8 cellular contexts compared by ENCODE assay signal in the genomic region with DNA sequence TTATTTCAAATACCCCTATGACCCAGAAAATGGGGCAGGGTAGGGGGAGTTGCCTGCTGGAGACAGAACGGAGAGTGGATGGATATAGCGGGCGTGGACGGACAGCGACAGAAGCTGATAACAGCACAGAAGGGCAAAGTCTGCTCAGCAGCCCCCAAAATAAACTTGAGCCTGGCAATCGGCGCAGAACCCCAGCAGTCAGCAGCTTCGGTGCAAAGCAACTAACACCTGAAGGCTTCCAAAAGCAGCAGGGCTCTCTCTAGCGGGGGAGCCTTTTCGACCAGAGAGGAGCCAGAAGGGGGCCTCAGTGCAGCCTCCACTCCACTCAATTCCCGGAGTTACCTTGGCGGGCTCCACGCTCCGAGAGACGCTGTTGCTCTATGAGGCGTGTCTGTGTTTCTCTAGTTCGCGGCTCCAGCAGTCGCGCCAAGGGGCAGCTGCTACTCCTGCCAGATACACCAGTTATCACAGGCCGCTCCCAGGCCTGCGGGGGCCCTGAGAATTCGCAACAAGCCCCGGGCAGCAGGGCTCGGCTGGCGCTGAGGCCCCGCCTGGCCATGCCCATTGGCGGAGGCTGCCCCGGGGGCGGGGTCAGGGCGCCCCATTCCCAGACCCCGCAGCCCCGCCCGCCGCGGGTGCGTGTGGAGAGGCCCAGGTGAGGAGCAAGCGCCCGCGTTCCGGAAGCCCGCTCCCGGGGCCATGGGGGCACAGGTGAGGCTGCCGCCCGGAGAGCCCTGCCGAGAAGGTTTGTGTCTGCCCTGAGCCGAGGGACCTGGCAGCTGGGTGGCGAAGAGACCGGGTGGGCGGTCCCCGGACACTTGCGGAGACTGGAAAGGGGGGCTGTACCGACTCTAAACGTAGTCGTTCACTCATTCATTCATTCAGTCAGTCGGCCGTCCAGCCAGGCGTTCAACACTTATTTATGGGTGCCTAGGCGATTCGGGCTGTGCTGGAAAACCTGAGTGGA. TPM values are rescaled to one million over a fixed set of nuclear protein-coding genes. Genes with fewer than 3 reads are reported as not detected.
DNase-seq lines count a peak whose midpoint lies in the region; ATAC-seq, FAIRE-seq and TF ChIP-seq lines count a peak whose summit lies in the region.

A gene (minus strand): TSS at position 541 of the 967 bp plus-strand sequence. CDS start 63,992 bp downstream, outside the sequence.
A gene (plus strand): TSS at position 632 of the 967 bp plus-strand sequence. CDS start 68 bp downstream, at position 700.

- H4K8ac ChIP-seq in H1 (ENCODE audit: extremely low read depth, insufficient read depth, low read length): no peak within 1 kb of the TSS; the same call in 1 of the 2 replicates
- no peak within 1 kb of the TSS for H4K8ac ChIP-seq in mesendoderm (ENCODE audit: low read depth, low read length)

- ATAC-seq in GM19438 (IDR thresholded peaks at IDR 0.05; ENCODE audit: low read depth, unreplicated experiment) (peak; percentile 95), HG03520 (IDR thresholded peaks at IDR 0.05; ENCODE audit: unreplicated experiment) (peak; percentile 82)

- H3K9ac ChIP-seq in H1 (replicated peaks in 1 of 4; ENCODE audit: extremely low read depth in 1 of 4, low read depth in 3 of 4, low read length in 3 of 4): peak within 1 kb of the TSS in 3 of 4 experiments; percentile 42 to 63 (median 43); a peak in 6 of 7 replicates
- H3K9ac ChIP-seq in mesendoderm (ENCODE audit: low read length): peak within 1 kb of the TSS; percentile 68

- H2AK5ac ChIP-seq in H1 (ENCODE audit: low read depth, low read length): no peak within 1 kb of the TSS
- no peak within 1 kb of the TSS for H2AK5ac ChIP-seq in mesendoderm (ENCODE audit: low read length)

- 0 out of 3 replicates have a peak, but pooled peaks of 1 of the 2 experiments have one; percentile 34 for TF ChIP-seq EP300 in H1 (IDR thresholded peaks at IDR 0.05; ENCODE audit: borderline replicate concordance in 1 of 2, low read depth in 2 of 2, low read length in 2 of 2)

- 2% methylated on average over 55 of the region's 60 CpGs; no CpG with 5 or more reads in 1 of the 2 experiments for WGBS in H1 (ENCODE audit: extremely low coverage in 1 of 2, insufficient coverage in 1 of 2, insufficient read length in 1 of 2, insufficient replicate concordance in 2 of 2, low coverage in 1 of 2, low lambda C conversion rate in 2 of 2, missing lambda C conversion rate in 1 of 2), 2 experiments
- no CpG with 5 or more reads among the region's 60 CpGs for WGBS in mesendoderm (ENCODE audit: extremely low coverage, insufficient coverage, low lambda C conversion rate)

- H3K4me2 ChIP-seq in H1 (ENCODE audit: insufficient read depth in 1 of 2, low read depth in 2 of 2, low read length in 2 of 2) (peak within 1 kb of the TSS; percentile 73 to 100), mesendoderm (ENCODE audit: low read length) (peak within 1 kb of the TSS; percentile 99)

- H3K36me3 ChIP-seq in H1 (ENCODE audit: control insufficient read depth in 2 of 4, insufficient read depth in 4 of 4, low read length in 3 of 4): no peaks in the 10 kb centered on the region
- H3K36me3 ChIP-seq in mesendoderm (ENCODE audit: control insufficient read depth, insufficient read depth, low read length): no peaks in the 10 kb centered on the region

- peak; percentile 77 for DNase-seq in CD1c-positive myeloid dendritic cell (ENCODE audit: extremely low spot score)
- DNase-seq in NCI-H774 (lab: John Stamatoyannopoulos, UW): peak; percentile 91
- peak; percentile 34 to 53 for DNase-seq in activated CD8-positive, alpha-beta memory T cell treated with anti-CD3 and anti-CD28 coated beads for 1 hour (ENCODE audit: extremely low read depth in 1 of 2, low read depth in 1 of 2)
- DNase-seq in H1 (ENCODE audit: low read depth in 1 of 2, low spot score in 2 of 2): peak; percentile 61 to 93
- DNase-seq in mesendoderm: peak; percentile 92
- peak; percentile 63 for DNase-seq in stimulated activated CD8-positive, alpha-beta memory T cell treated with anti-CD3 and anti-CD28 coated beads, Interleukin-12 subunit alpha, Interleukin-12 subunit beta, amount 100 ng/mL, for 4 hours (ENCODE audit: low read depth)

- H4K91ac ChIP-seq in H1 (replicated peaks; ENCODE audit: insufficient read length, low read length): no peak within 1 kb of the TSS

- TF ChIP-seq CTCF in H1 (IDR thresholded peaks at IDR 0.05; ENCODE audit: control extremely low read depth in 1 of 3, insufficient read depth in 1 of 3, low read depth in 1 of 3, low read length in 3 of 3): peak; percentile 14 to 46 (median 37)

- H3K9me3 ChIP-seq in H1 (ENCODE audit: insufficient read depth in 2 of 2, low read depth in 1 of 2, low read length in 1 of 2): 0 out of 4 replicates have a peak, but pooled peaks cover 0 to 1% of the 10 kb centered on the region in 2 experiments

- H3K27ac ChIP-seq in H1 (ENCODE audit: low read depth, low read length): no peak within 1 kb of the TSS
- H3K27ac ChIP-seq in mesendoderm (ENCODE audit: low read depth, low read length): no peak within 1 kb of the TSS

- H4K5ac ChIP-seq in H1 (ENCODE audit: insufficient read length, low read depth, low read length) (peak within 1 kb of the TSS; percentile 19), mesendoderm (ENCODE audit: low read length) (no peak within 1 kb of the TSS)

- H2AFZ ChIP-seq in H1 (ENCODE audit: low read length): peak within 1 kb of the TSS; percentile 99

- H2BK20ac ChIP-seq in H1 (ENCODE audit: low read length): no peak within 1 kb of the TSS

- H3K18ac ChIP-seq in H1 (ENCODE audit: extremely low read depth, low read length): peak within 1 kb of the TSS; percentile 71; the same call in 1 of the 2 replicates
- no peak within 1 kb of the TSS for H3K18ac ChIP-seq in mesendoderm (ENCODE audit: low read length)

- H2BK120ac ChIP-seq in H1 (replicated peaks; ENCODE audit: low read depth, low read length) (no peak within 1 kb of the TSS), mesendoderm (ENCODE audit: low read depth, low read length) (no peak within 1 kb of the TSS)

- 0 out of 4 replicates have a peak, but pooled peaks of 1 of the 2 experiments have one; percentile 23 for TF ChIP-seq RAD21 in H1 (IDR thresholded peaks at IDR 0.05 in 1 of 2, conservative IDR thresholded peaks at IDR 0.05 in 1 of 2; ENCODE audit: low read depth in 2 of 2, low read length in 2 of 2)

- H3K23ac ChIP-seq in H1 (ENCODE audit: insufficient read length) (no peak within 1 kb of the TSS), mesendoderm (ENCODE audit: low read length) (peak within 1 kb of the TSS; percentile 45)

- H3K27me3 ChIP-seq in H1 (replicated peaks in 1 of 4; ENCODE audit: control insufficient read depth in 3 of 4, extremely low read depth in 1 of 4, insufficient read depth in 3 of 4, low read length in 3 of 4): peaks cover 0 to 14% (median 6%) of the 10 kb centered on the region in 4 experiments; a peak in 5 of 7 replicates
- peaks cover 4% of the 10 kb centered on the region for H3K27me3 ChIP-seq in mesendoderm (ENCODE audit: insufficient read depth, low read length, poor library complexity)

- CTCF ChIA-PET in H1 (lab: Charles Lee; ENCODE audit: partially characterized antibody): interaction anchor here (1.0 to 2.3 kb wide), 3 partner anchors 14 to 92 kb away, joined by 3 to 8 read pairs (median 3); no protein-coding TSS in a partner anchor

- no peaks in the 10 kb centered on the region for H4K20me1 ChIP-seq in H1 (replicated peaks in 1 of 2; ENCODE audit: control insufficient read depth in 1 of 2, insufficient read depth in 2 of 2, low read length in 2 of 2)

- H3K4ac ChIP-seq in H1 (replicated peaks; ENCODE audit: insufficient read length, low read depth, low read length) (peak within 1 kb of the TSS; percentile 61), mesendoderm (ENCODE audit: low read depth, low read length) (no peak within 1 kb of the TSS)

- no peak within 1 kb of the TSS for H2BK15ac ChIP-seq in H1 (ENCODE audit: low read length)
- H2BK15ac ChIP-seq in mesendoderm (replicated peaks; ENCODE audit: low read depth): no peak within 1 kb of the TSS

- peak within 1 kb of the TSS; percentile 46 to 93 (median 84) for H3K4me3 ChIP-seq in H1 (ENCODE audit: extremely low read depth in 1 of 4, insufficient read depth in 2 of 4, low read depth in 3 of 4, low read length in 4 of 4)
- H3K4me3 ChIP-seq in mesendoderm (ENCODE audit: low read length): peak within 1 kb of the TSS; percentile 71

- H3K14ac ChIP-seq in H1 (ENCODE audit: insufficient read length): no peak within 1 kb of the TSS

- POLR2A ChIA-PET in H1 (lab: Charles Lee; ENCODE audit: partially characterized antibody): interaction anchor here (1.2 kb wide), 1 partner anchor 8 kb away, joined by 4 read pairs; no protein-coding TSS in a partner anchor

- peaks cover 6% of the 10 kb centered on the region; the same call in 1 of the 2 replicates for H3K23me2 ChIP-seq in H1 (ENCODE audit: low read depth, low read length)

- H2BK12ac ChIP-seq in H1 (ENCODE audit: low read depth, low read length): peak within 1 kb of the TSS; percentile 20; the same call in 1 of the 2 replicates

- no peak within 1 kb of the TSS; the same call in 1 of the 2 replicates for H2BK5ac ChIP-seq in H1 (ENCODE audit: low read depth, low read length)
- no peak within 1 kb of the TSS for H2BK5ac ChIP-seq in mesendoderm (ENCODE audit: low read length)

- no peaks in the 10 kb centered on the region for H3K79me2 ChIP-seq in H1 (ENCODE audit: control insufficient read depth in 1 of 2, insufficient read depth in 2 of 2, low read length in 2 of 2)
- no peaks in the 10 kb centered on the region for H3K79me2 ChIP-seq in mesendoderm (ENCODE audit: control insufficient read depth, insufficient read depth, low read length)

- TF ChIP-seq POLR2A in H1 (IDR thresholded peaks at IDR 0.05; ENCODE audit: control extremely low read depth in 1 of 2, low read depth in 2 of 2, low read length in 2 of 2): 0 out of 3 replicates have a peak, but pooled peaks of 1 of the 2 experiments have one; percentile 36

- H3K56ac ChIP-seq in H1 (replicated peaks; ENCODE audit: insufficient read length, low read depth, low read length): peak within 1 kb of the TSS; percentile 83
- H3K56ac ChIP-seq in mesendoderm (ENCODE audit: low read length): peak within 1 kb of the TSS; percentile 79

- H3K4me1 ChIP-seq in H1 (replicated peaks in 1 of 4; ENCODE audit: control insufficient read depth in 3 of 4, insufficient read depth in 4 of 4, low read length in 3 of 4): peaks cover 0 to 2% (median 0%) of the 10 kb centered on the region in 4 experiments; a peak in 1 of 7 replicates
- no peaks in the 10 kb centered on the region for H3K4me1 ChIP-seq in mesendoderm (ENCODE audit: control insufficient read depth, low read depth, low read length)

- H3K79me1 ChIP-seq in H1 (ENCODE audit: low read depth, low read length): no peaks in the 10 kb centered on the region
- no peaks in the 10 kb centered on the region for H3K79me1 ChIP-seq in mesendoderm (ENCODE audit: low read length)

- FAIRE-seq in H1 (lab: Jason Lieb, UNC): no peak

RNA-seq across cellular contexts. Expression of the first gene that starts in this region (rescaled TPM):
- 0.52 and 0.54 TPM in 2 replicates for total RNA-seq in H1 (2021; fragmentation: NEBNext Ultra II Directional; extraction: Animal tissue kit (Norgen Biotek cat#: 25700))
- polyA plus RNA-seq in H1 (2011; rRNA removed): 0.17 and 0.63 TPM in 2 replicates
- 0.56 TPM for polyA plus RNA-seq in H1 (2011; cell fraction: cytosol; rRNA removed)
- 3.5 TPM for polyA plus RNA-seq in H1 (2011; cell fraction: nucleus; rRNA removed)
- 0.46 to 1.7 TPM (median 0.75 TPM) in 3 of 4 replicates, not detected in the other for polyA plus RNA-seq in H1 (2012, experiment 1 of 2)
- not detected for polyA plus RNA-seq in H1 (2012, experiment 2 of 2)
- polyA plus RNA-seq in H1 (2013, experiment 1 of 2): 1.3 TPM
- 1.1 TPM for polyA plus RNA-seq in H1 (2013, experiment 2 of 2)
- 0.63 and 2.3 TPM in 2 replicates for polyA minus RNA-seq in H1 (2011; rRNA and poly(A)+ RNA removed)
- not detected for polyA minus RNA-seq in H1 (2011; cell fraction: cytosol; rRNA and poly(A)+ RNA removed)
- 3.3 TPM for polyA minus RNA-seq in H1 (2011; cell fraction: nucleus; rRNA and poly(A)+ RNA removed)
- polyA plus RNA-seq in mesendoderm (2013, experiment 1 of 2): 0.11 TPM
- 0.21 TPM for polyA plus RNA-seq in mesendoderm (2013, experiment 2 of 2)

RNA-seq across cellular contexts. Expression of the second gene that starts in this region (rescaled TPM):
- total RNA-seq in H1 (2021; fragmentation: NEBNext Ultra II Directional; extraction: Animal tissue kit (Norgen Biotek cat#: 25700)): 4.9 and 5.2 TPM in 2 replicates
- polyA plus RNA-seq in H1 (2011; rRNA removed): 1.4 and 1.7 TPM in 2 replicates
- polyA plus RNA-seq in H1 (2011; cell fraction: cytosol; rRNA removed): 1.7 TPM
- 1.6 TPM for polyA plus RNA-seq in H1 (2011; cell fraction: nucleus; rRNA removed)
- polyA plus RNA-seq in H1 (2012, experiment 1 of 2): 1.9 to 2.9 TPM (median 2.3 TPM) in 4 replicates
- 0.64 TPM for polyA plus RNA-seq in H1 (2012, experiment 2 of 2)
- polyA plus RNA-seq in H1 (2013, experiment 1 of 2): 4.7 TPM
- polyA plus RNA-seq in H1 (2013, experiment 2 of 2): 5.0 TPM
- 4.0 and 5.5 TPM in 2 replicates for polyA minus RNA-seq in H1 (2011; rRNA and poly(A)+ RNA removed)
- polyA minus RNA-seq in H1 (2011; cell fraction: cytosol; rRNA and poly(A)+ RNA removed): 2.3 TPM
- polyA minus RNA-seq in H1 (2011; cell fraction: nucleus; rRNA and poly(A)+ RNA removed): 6.6 TPM
- polyA plus RNA-seq in mesendoderm (2013, experiment 1 of 2): 2.6 TPM
- 2.7 TPM for polyA plus RNA-seq in mesendoderm (2013, experiment 2 of 2)
